ENCODE assay signal across 10 cellular contexts in the genomic region with DNA sequence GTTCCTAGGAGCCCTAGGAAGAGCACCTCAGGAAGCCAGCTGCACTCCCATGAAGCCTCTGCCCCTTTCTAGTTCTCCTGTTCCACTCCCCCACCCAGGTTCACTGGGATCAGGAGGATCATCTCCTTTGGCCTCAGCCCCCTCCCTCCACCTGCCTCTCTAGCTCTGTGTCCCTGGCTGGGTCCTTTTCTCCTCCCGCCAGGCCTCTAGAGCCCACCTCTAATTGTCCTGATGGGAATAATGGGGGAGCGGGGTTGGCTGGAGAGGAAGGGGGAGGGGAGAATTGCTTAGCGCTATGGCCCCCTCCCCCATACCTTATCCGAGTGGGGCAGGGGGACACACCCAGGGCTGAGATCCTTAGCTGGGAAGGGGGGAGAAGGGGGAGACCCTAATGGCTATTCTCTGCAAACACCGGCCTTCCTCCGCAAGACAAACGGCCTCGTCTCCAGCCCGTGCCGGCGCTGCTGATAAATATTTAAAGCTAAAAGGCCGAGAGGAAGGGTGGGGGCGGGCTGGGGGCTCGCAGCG. TPM values are rescaled to one million over a fixed set of nuclear protein-coding genes. Genes with fewer than 3 reads are reported as not detected.
DNase-seq lines count a peak whose midpoint lies in the region; ATAC-seq, FAIRE-seq and TF ChIP-seq lines count a peak whose summit lies in the region.
"Had no signal": no experiment of that assay in that cellular context is flagged by ENCODE, and none has a peak within 500 bp of the region (broad histone marks: within the 10 kb centered on the region; RNA-seq: fewer than 3 reads in every experiment).

No MANE protein-coding gene starts in this region.

- TF ChIP-seq CTCF in VCaP (conservative IDR thresholded peaks at IDR 0.05) (no peak), kidney epithelial cell (IDR thresholded peaks at IDR 0.05; ENCODE audit: insufficient read depth, low read length, poor library complexity, severe bottlenecking) (no peak), thoracic aorta (IDR thresholded peaks at IDR 0.05) (no peak), D721Med (IDR thresholded peaks at IDR 0.05; ENCODE audit: insufficient read depth, missing control alignments) (no peak)

- H3K4me1 ChIP-seq in thoracic aorta (ENCODE audit: control insufficient read depth in 1 of 2, low read depth in 2 of 2), result peaks cover 4 to 45% of the 10 kb centered on the region in 2 donors

- H3K4me3 Mint-ChIP-seq in activated T-cell treated with anti-CD3 and anti-CD28 coated beads, Interleukin-2, amount 50 U/mL, for 4 hours, result peak overlapping the region; percentile 92

- H3K36me3 Mint-ChIP-seq in activated T-cell treated with anti-CD3 and anti-CD28 coated beads, Interleukin-2, amount 50 U/mL, for 4 hours (ENCODE audit: insufficient read depth), result no peaks in the 10 kb centered on the region

- peaks cover 72% of the 10 kb centered on the region for H3K27me3 Mint-ChIP-seq in activated T-cell treated with anti-CD3 and anti-CD28 coated beads, Interleukin-2, amount 50 U/mL, for 4 hours (ENCODE audit: low read depth)

- no peak for FAIRE-seq in D721Med (lab: Jason Lieb, UNC)

- H3K4me1 Mint-ChIP-seq in activated T-cell treated with anti-CD3 and anti-CD28 coated beads, Interleukin-2, amount 50 U/mL, for 4 hours (ENCODE audit: low read depth), result peaks cover 30% of the 10 kb centered on the region

- DNase-seq in activated T-cell treated with anti-CD3 and anti-CD28 coated beads, Interleukin-2, amount 50 U/mL, for 4 hours, result no peak
- DNase-seq in activated T-cell treated with anti-CD3 and anti-CD28 coated beads, Interleukin-2, amount 50 U/mL, for 1 hour, result no peak
- DNase-seq in kidney epithelial cell (ENCODE audit: low read depth), result no peak
- DNase-seq in thoracic aorta (ENCODE audit: low spot score), result no peak
- no peak for DNase-seq in D721Med (ENCODE audit: insufficient read length, low spot score)
- DNase-seq in occipital lobe (lab: John Stamatoyannopoulos, UW), result no peak
- no peak for DNase-seq in NCI-H2107 treated with DMSO at 0.1 percent for 48 hours (lab: John Stamatoyannopoulos, UW; ENCODE audit: unreplicated experiment)
- DNase-seq: NCI-H187 treated with DMSO at 0.1 percent for 48 hours had no signal

- H3K9me3 Mint-ChIP-seq in activated T-cell treated with anti-CD3 and anti-CD28 coated beads, Interleukin-2, amount 50 U/mL, for 4 hours, result no peaks in the 10 kb centered on the region

- H3K27me3 ChIP-seq in kidney epithelial cell (ENCODE audit: control insufficient read depth, insufficient read depth, low read length), result no peaks in the 10 kb centered on the region
- peaks cover 6% of the 10 kb centered on the region for H3K27me3 ChIP-seq in thoracic aorta (replicated peaks; ENCODE audit: insufficient read depth)

- H3K4me3 ChIP-seq in kidney epithelial cell (ENCODE audit: low read depth, low read length) (peak overlapping the region; percentile 73), thoracic aorta (peak overlapping the region; percentile 81)

- no peak for ATAC-seq in activated T-cell treated with anti-CD3 and anti-CD28 coated beads, Interleukin-2, amount 50 U/mL, for 4 hours
- no peak for ATAC-seq in thoracic aorta (ENCODE audit: insufficient number of reproducible peaks, low FRiP score, low read depth)

- H3K27ac ChIP-seq in VCaP (peak overlapping the region; percentile 49; the same call in 1 of the 2 replicates), thoracic aorta (peak overlapping the region; percentile 78 to 91)

- no peaks in the 10 kb centered on the region for H3K9me3 ChIP-seq in thoracic aorta

- H3K36me3 ChIP-seq in kidney epithelial cell (ENCODE audit: control insufficient read depth, insufficient read depth, low read length) (peaks cover 1% of the 10 kb centered on the region), thoracic aorta (no peaks in the 10 kb centered on the region)

RNA-seq across cellular contexts. Expression of a gene that starts 1.0 kb away (rescaled TPM):
- total RNA-seq in activated T-cell treated with anti-CD3 and anti-CD28 coated beads, Interleukin-2, amount 50 U/mL, for 4 hours, result under 1 TPM; 0.18 to 0.43 (median 0.38) TPM
- total RNA-seq in kidney epithelial cell (26.3 and 27.2 TPM in 2 replicates), thoracic aorta (1 to 10 TPM in 1 of 2 donors, under 1 TPM in 1; 0.63 to 7.2 TPM), occipital lobe (not detected)

RNA-seq across cellular contexts. Expression of a gene that starts 5.0 kb away (rescaled TPM):
- under 1 TPM in 2 of 3 donors, not detected in 1; 0.24 to 0.27 TPM for total RNA-seq in activated T-cell treated with anti-CD3 and anti-CD28 coated beads, Interleukin-2, amount 50 U/mL, for 4 hours
- total RNA-seq in kidney epithelial cell (29.8 and 30.7 TPM in 2 replicates), thoracic aorta (1 to 10 TPM; 4.2 to 9.9 TPM), occipital lobe (not detected)

RNA-seq across cellular contexts. Expression of a gene that starts 5.3 kb away (rescaled TPM):
- total RNA-seq in activated T-cell treated with anti-CD3 and anti-CD28 coated beads, Interleukin-2, amount 50 U/mL, for 4 hours, result under 1 TPM in 2 of 3 donors, not detected in 1; 0.14 to 0.18 TPM
- total RNA-seq in kidney epithelial cell (7.2 and 7.5 TPM in 2 replicates), thoracic aorta (1 to 10 TPM in 1 of 2 donors, not detected in 1; 1.4 TPM), occipital lobe (not detected)
- total RNA-seq: liver had no signal

RNA-seq across cellular contexts. Expression of a gene that starts 16.2 kb away (rescaled TPM):
- under 1 TPM in 1 of 3 donors, not detected in 2; 0.08 TPM for total RNA-seq in activated T-cell treated with anti-CD3 and anti-CD28 coated beads, Interleukin-2, amount 50 U/mL, for 4 hours
- total RNA-seq in kidney epithelial cell (3.6 and 3.8 TPM in 2 replicates), thoracic aorta (1 to 10 TPM in 1 of 2 donors, under 1 TPM in 1; 0.56 to 3.8 TPM), occipital lobe (not detected)

RNA-seq across cellular contexts. Expression of a gene that starts 16.3 kb away (rescaled TPM):
- total RNA-seq in activated T-cell treated with anti-CD3 and anti-CD28 coated beads, Interleukin-2, amount 50 U/mL, for 4 hours, result 1 to 10 TPM in 2 of 3 donors, under 1 TPM in 1; 0.63 to 1.4 (median 1.2) TPM
- total RNA-seq in kidney epithelial cell (70.1 and 77.0 TPM in 2 replicates), thoracic aorta (not detected), occipital lobe (not detected)
- total RNA-seq: liver had no signal
